In the genomic region with DNA sequence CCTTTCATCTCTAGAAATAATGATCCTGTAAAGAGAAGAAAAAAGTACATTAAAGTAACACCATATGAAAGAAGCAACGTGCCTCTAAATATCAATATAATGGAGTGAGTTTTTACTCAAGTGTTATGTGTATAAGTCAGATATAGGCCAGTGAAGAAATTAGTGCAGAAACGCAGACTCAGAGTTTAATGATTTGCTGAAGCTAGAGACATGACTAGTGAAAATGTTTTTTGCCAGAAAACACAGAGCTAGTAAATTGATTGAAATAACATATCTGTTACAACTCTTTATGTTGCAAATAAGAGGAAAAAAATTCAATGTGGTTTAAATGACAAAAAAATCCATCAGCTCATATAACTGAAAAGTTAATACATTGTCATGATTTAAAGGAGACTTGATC, we compare ENCODE assay signal across 18 cellular contexts.
DNase-seq lines count a peak whose midpoint lies in the region; FAIRE-seq and TF ChIP-seq lines count a peak whose summit lies in the region.
"Had no signal": no experiment of that assay in that cellular context is flagged by ENCODE, and none has a peak within 500 bp of the region (broad histone marks: within the 10 kb centered on the region; RNA-seq: fewer than 3 reads in every experiment).

No MANE protein-coding gene starts in this region.

- TF ChIP-seq POLR2A in breast epithelium (IDR thresholded peaks at IDR 0.05): no peak

- H3K9me1 ChIP-seq in keratinocyte (ENCODE audit: control insufficient read depth, extremely low read depth, insufficient read depth, low read length): no peaks in the 10 kb centered on the region

- H3K4me1 ChIP-seq in mammary epithelial cell (ENCODE audit: insufficient read depth, low read length) (peaks cover 12% of the 10 kb centered on the region), breast epithelium (no peaks in the 10 kb centered on the region), astrocyte (ENCODE audit: insufficient read depth, low read length) (peaks cover 7% of the 10 kb centered on the region), keratinocyte (ENCODE audit: control insufficient read depth, extremely low read depth, insufficient read depth, low read length) (peaks cover 12% of the 10 kb centered on the region), smooth muscle cell (ENCODE audit: low read depth) (no peaks in the 10 kb centered on the region)

- no peaks in the 10 kb centered on the region for H3K9me3 Mint-ChIP-seq in astrocyte (ENCODE audit: unreplicated experiment)
- H3K9me3 Mint-ChIP-seq: H9 had no signal

- H3K4me3 Mint-ChIP-seq in astrocyte (ENCODE audit: unreplicated experiment): no peak overlapping the region
- H3K4me3 Mint-ChIP-seq: CD4-positive, alpha-beta T cell; H9 had no signal

- H3K36me3 ChIP-seq in mammary epithelial cell (ENCODE audit: insufficient read depth, low read length) (no peaks in the 10 kb centered on the region), breast epithelium (no peaks in the 10 kb centered on the region), astrocyte (ENCODE audit: insufficient read depth, low read length) (no peaks in the 10 kb centered on the region), keratinocyte (ENCODE audit: control insufficient read depth in 2 of 2, extremely low read depth in 1 of 2, insufficient read depth in 2 of 2, low read length in 2 of 2) (no peaks in the 10 kb centered on the region), smooth muscle cell (ENCODE audit: low read depth) (no peaks in the 10 kb centered on the region), MG63 (no peaks in the 10 kb centered on the region)

- in situ Hi-C loops in mammary epithelial cell (cut with MboI; ENCODE audit: low sequenced_read_pairs in 2 of 2): no loop called here

- DNase-seq in mammary epithelial cell (no peak), breast epithelium (ENCODE audit: low spot score in 2 of 2) (no peak), astrocyte (ENCODE audit: low read depth) (no peak), keratinocyte (ENCODE audit: low read depth, low spot score) (no peak), smooth muscle cell (lab: John Stamatoyannopoulos, UW; ENCODE audit: unreplicated experiment) (no peak), MG63 (no peak), GM03348 (ENCODE audit: low spot score) (no peak)
- DNase-seq in stimulated activated CD4-positive, alpha-beta T cell treated with anti-CD3 and anti-CD28 coated beads, Interleukin-4, amount 100 ng/mL, for 24 hours: no peak
- DNase-seq: C1 segment of cervical spinal cord; Calu3; CD4-positive, alpha-beta T cell; DMS 273 treated with DMSO at 0.1 percent for 48 hours; GOT3; H9 had no signal

- CTCF ChIA-PET in mammary epithelial cell (lab: Charles Lee; ENCODE audit: low non-redundant PET): interaction anchor here (0.6 kb wide), 2 partner anchors 762 to 1086 kb away, joined by 4 to 5 read pairs; no protein-coding TSS in a partner anchor

- H3K27me3 Mint-ChIP-seq in astrocyte (ENCODE audit: low read depth, unreplicated experiment): no peaks in the 10 kb centered on the region
- H3K27me3 Mint-ChIP-seq: CD4-positive, alpha-beta T cell had no signal

- 75% methylated on average over 2 of the region's 2 CpGs for WGBS in mammary epithelial cell (ENCODE audit: low coverage, missing lambda C conversion rate)
- 89% methylated on average over 2 of the region's 2 CpGs for WGBS in smooth muscle cell (ENCODE audit: low lambda C conversion rate)

- peaks cover 16% of the 10 kb centered on the region for H3K4me1 Mint-ChIP-seq in astrocyte (ENCODE audit: low read depth, unreplicated experiment)

- peak overlapping the region; percentile 15 for H3K27ac Mint-ChIP-seq in astrocyte (ENCODE audit: unreplicated experiment)
- H3K27ac Mint-ChIP-seq: CD4-positive, alpha-beta T cell; H9 had no signal

- dilution Hi-C loops in mammary epithelial cell (cut with HindIII; ENCODE audit: low sequenced_read_pairs): no loop called here
- dilution Hi-C loops in keratinocyte (cut with MboI; ENCODE audit: extremely low pct_ligation_motif_present, low sequenced_read_pairs): no loop called here

- H3K4me3 ChIP-seq in mammary epithelial cell (replicated peaks in 1 of 3; ENCODE audit: insufficient read depth in 1 of 3, low read depth in 2 of 3, low read length in 3 of 3): no peak overlapping the region
- no peak overlapping the region for H3K4me3 ChIP-seq in breast epithelium
- no peak overlapping the region for H3K4me3 ChIP-seq in astrocyte (ENCODE audit: insufficient read depth, low read depth, low read length)
- no peak overlapping the region for H3K4me3 ChIP-seq in keratinocyte (ENCODE audit: control insufficient read depth in 2 of 3, extremely low read depth in 1 of 3, insufficient read depth in 2 of 3, low read depth in 1 of 3, low read length in 3 of 3)
- no peak overlapping the region for H3K4me3 ChIP-seq in smooth muscle cell
- H3K4me3 ChIP-seq in MG63: no peak overlapping the region
- H3K4me3 ChIP-seq: GM12878 had no signal

- H4K20me1 ChIP-seq in mammary epithelial cell (ENCODE audit: insufficient read depth, low read length): no peaks in the 10 kb centered on the region
- H4K20me1 ChIP-seq in astrocyte (ENCODE audit: insufficient read depth, low read length): no peaks in the 10 kb centered on the region
- H4K20me1 ChIP-seq in keratinocyte (ENCODE audit: control insufficient read depth, extremely low read depth, insufficient read depth, low read length): no peaks in the 10 kb centered on the region
- H4K20me1 ChIP-seq in smooth muscle cell (ENCODE audit: low read depth): no peaks in the 10 kb centered on the region

- H3K4me2 ChIP-seq in mammary epithelial cell (ENCODE audit: insufficient read depth, low read depth, low read length) (peak overlapping the region; percentile 67), astrocyte (ENCODE audit: low read length) (peak overlapping the region; percentile 63), keratinocyte (ENCODE audit: control insufficient read depth, extremely low read depth, insufficient read depth, low read depth, low read length) (peak overlapping the region; percentile 27), smooth muscle cell (peak overlapping the region; percentile 10)

- BruUV-seq in mammary epithelial cell (replicated peaks; lab: Mats Ljungman, UMichigan): no TSS peak

- H3K27ac ChIP-seq in mammary epithelial cell (ENCODE audit: insufficient read depth, low read depth, low read length) (peak overlapping the region; percentile 81), breast epithelium (no peak overlapping the region), astrocyte (ENCODE audit: low read depth, low read length) (peak overlapping the region; percentile 23), keratinocyte (ENCODE audit: control insufficient read depth, insufficient read depth, low read length) (peak overlapping the region; percentile 74), smooth muscle cell (ENCODE audit: low read depth) (peak overlapping the region; percentile 28)
- H3K27ac ChIP-seq: 22Rv1 had no signal

- H3K9ac ChIP-seq in mammary epithelial cell (ENCODE audit: insufficient read depth, low read length): no peak overlapping the region
- H3K9ac ChIP-seq in astrocyte (ENCODE audit: low read length): no peak overlapping the region
- no peak overlapping the region for H3K9ac ChIP-seq in keratinocyte (ENCODE audit: control insufficient read depth, extremely low read depth, insufficient read depth, low read length)
- H3K9ac ChIP-seq in smooth muscle cell (ENCODE audit: low read depth): no peak overlapping the region

- no peaks in the 10 kb centered on the region for H3K79me2 ChIP-seq in mammary epithelial cell (ENCODE audit: insufficient read depth, low read length)
- H3K79me2 ChIP-seq in astrocyte (ENCODE audit: insufficient read depth, low read length): no peaks in the 10 kb centered on the region
- H3K79me2 ChIP-seq in keratinocyte (ENCODE audit: control insufficient read depth, insufficient read depth, low read length): no peaks in the 10 kb centered on the region
- H3K79me2 ChIP-seq in smooth muscle cell (ENCODE audit: low read depth): no peaks in the 10 kb centered on the region

- FAIRE-seq in astrocyte (lab: Jason Lieb, UNC): no peak
- FAIRE-seq in keratinocyte (lab: Jason Lieb, UNC): no peak
- FAIRE-seq: GM12878, HepG2, HTR-8/SVneo had no signal

- TF ChIP-seq CTCF in mammary epithelial cell (conservative IDR thresholded peaks at IDR 0.05 in 1 of 2, IDR thresholded peaks at IDR 0.05 in 1 of 2; ENCODE audit: extremely low read depth in 1 of 2, insufficient read depth in 1 of 2, low read depth in 1 of 2, low read length in 2 of 2) (no peak), breast epithelium (IDR thresholded peaks at IDR 0.05) (no peak), astrocyte (IDR thresholded peaks at IDR 0.05; ENCODE audit: insufficient read depth, low read depth, low read length) (no peak), keratinocyte (optimal IDR thresholded peaks at IDR 0.05 in 1 of 3, IDR thresholded peaks at IDR 0.05 in 1 of 3, conservative IDR thresholded peaks at IDR 0.05 in 1 of 3; ENCODE audit: extremely low read depth in 1 of 3, insufficient read depth in 2 of 3, low read length in 3 of 3) (no peak), smooth muscle cell (IDR thresholded peaks at IDR 0.05; ENCODE audit: borderline replicate concordance, insufficient read depth, poor library complexity, severe bottlenecking) (no peak)

- no peaks in the 10 kb centered on the region for H3K36me3 Mint-ChIP-seq in astrocyte (ENCODE audit: low read depth, unreplicated experiment)

- H3F3A ChIP-seq in smooth muscle cell (ENCODE audit: low read depth): no peaks in the 10 kb centered on the region

- H2AFZ ChIP-seq in mammary epithelial cell (ENCODE audit: low read depth, low read length): peak overlapping the region; percentile 63
- H2AFZ ChIP-seq in astrocyte (ENCODE audit: low read depth, low read length): no peak overlapping the region
- peak overlapping the region; percentile 80 for H2AFZ ChIP-seq in keratinocyte (ENCODE audit: control insufficient read depth, low read length)
- H2AFZ ChIP-seq in smooth muscle cell (ENCODE audit: low read depth): no peak overlapping the region

- intact Hi-C loops in mammary epithelial cell (cut with micrococcal nuclease): no loop called here
- intact Hi-C loops in breast epithelium (cut with DNase I; ENCODE audit: low total_unique reads): no loop called here

- H3K27me3 ChIP-seq in mammary epithelial cell (ENCODE audit: insufficient read depth, low read length) (no peaks in the 10 kb centered on the region), breast epithelium (no peaks in the 10 kb centered on the region), astrocyte (ENCODE audit: insufficient read depth, low read length) (no peaks in the 10 kb centered on the region), keratinocyte (ENCODE audit: control insufficient read depth, extremely low read depth, insufficient read depth, low read length) (no peaks in the 10 kb centered on the region), smooth muscle cell (ENCODE audit: low read depth) (no peaks in the 10 kb centered on the region), MG63 (no peaks in the 10 kb centered on the region)

- no peaks in the 10 kb centered on the region for H3K9me3 ChIP-seq in mammary epithelial cell (replicated peaks; ENCODE audit: insufficient read depth, low read length)
- H3K9me3 ChIP-seq in breast epithelium: no peaks in the 10 kb centered on the region
- H3K9me3 ChIP-seq in astrocyte (ENCODE audit: insufficient read depth, low read depth, low read length): no peaks in the 10 kb centered on the region
- no peaks in the 10 kb centered on the region for H3K9me3 ChIP-seq in keratinocyte (ENCODE audit: control insufficient read depth, low read depth, low read length)
- H3K9me3 ChIP-seq in smooth muscle cell (replicated peaks; ENCODE audit: low read depth): no peaks in the 10 kb centered on the region
- no peaks in the 10 kb centered on the region; the same call in 1 of the 2 replicates for H3K9me3 ChIP-seq in MG63

Comparison
In these comparisons a context has a peak if more than half of its experiments do, and no peak if none do; other contexts are left out.
1. H3K27ac ChIP-seq: peak in mammary epithelial cell (single experiment), astrocyte (single experiment), keratinocyte (single experiment) and smooth muscle cell (single experiment); none in breast epithelium (0 of 2).
2. H2AFZ ChIP-seq: peak in mammary epithelial cell (single experiment) and keratinocyte (single experiment); none in astrocyte (single experiment) and smooth muscle cell (single experiment).
3. H3K4me2 ChIP-seq: peak in every context shown above with its lines; median percentile 67 in mammary epithelial cell; 63 in astrocyte; 27 in keratinocyte; 10 in smooth muscle cell.